Comparison of ENCODE assay signal across 8 cellular contexts in the genomic region with DNA sequence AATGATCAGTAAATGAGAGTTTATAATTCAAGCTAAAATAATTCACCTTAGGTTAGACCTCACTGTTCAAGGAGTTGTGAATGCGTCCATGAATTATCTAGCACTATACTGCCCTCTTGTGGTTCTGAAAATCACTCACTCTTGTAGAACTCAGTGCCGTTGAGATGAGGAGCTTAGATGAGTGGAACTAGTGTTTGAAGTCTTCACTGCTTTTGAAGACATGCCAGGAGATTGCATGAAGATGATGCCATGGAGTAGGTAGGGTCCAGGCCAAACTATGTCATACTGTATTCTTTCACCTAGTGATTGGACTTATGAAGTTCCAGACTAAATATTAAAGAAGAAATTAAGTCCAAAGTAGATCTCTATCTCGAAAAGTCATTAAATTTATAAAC. TPM values are rescaled to one million over a fixed set of nuclear protein-coding genes. Genes with fewer than 3 reads are reported as not detected.
A peak's percentile ranks its signal among the peaks of the same experiment; 100 is the strongest.
DNase-seq lines count a peak whose midpoint lies in the region; ATAC-seq and TF ChIP-seq lines count a peak whose summit lies in the region.

No MANE protein-coding gene starts in this region.

- H3K36me3 ChIP-seq in GM23338 (ENCODE audit: insufficient read depth) (no peaks in the 10 kb centered on the region), Karpas-422 (ENCODE audit: insufficient read depth, low read length) (no peaks in the 10 kb centered on the region; the same call in 1 of the 2 replicates), PC-3 (ENCODE audit: low read depth, low read length) (no peaks in the 10 kb centered on the region)

- peak in 1 of 2 donors; percentile 48 for DNase-seq in activated naive CD4-positive, alpha-beta T cell treated with anti-CD3 and anti-CD28 coated beads, Interleukin-2, amount 50 U/mL, for 72 hours (ENCODE audit: low spot score in 2 of 2)
- DNase-seq in activated naive CD4-positive, alpha-beta T cell (lab: John Stamatoyannopoulos, UW), result no peak
- peak; percentile 94 for DNase-seq in GM23338 (ENCODE audit: low spot score)
- DNase-seq in Karpas-422, result peak; percentile 95
- DNase-seq in PC-3, result peak; percentile 93
- peak; percentile 63 for DNase-seq in central memory CD4-positive, alpha-beta T cell
- peak; percentile 89 for DNase-seq in kidney tubule cell (ENCODE audit: low spot score)
- peak; percentile 75 for DNase-seq in stromal cell of bone marrow (ENCODE audit: low read depth)

- no peak overlapping the region for H3K27ac Mint-ChIP-seq in activated naive CD4-positive, alpha-beta T cell treated with anti-CD3 and anti-CD28 coated beads, Interleukin-2, amount 50 U/mL, for 72 hours
- no peak overlapping the region for H3K27ac Mint-ChIP-seq in GM23338

- CTCF ChIA-PET in PC-3 (lab: Charles Lee), result interaction anchor here (0.5 to 1.5 kb wide), 11 partner anchors 26 to 435 kb away, joined by 3 to 18 read pairs (median 3); partner anchors contain the start of gene LYSMD4

- no peaks in the 10 kb centered on the region for H3K9me3 Mint-ChIP-seq in activated naive CD4-positive, alpha-beta T cell treated with anti-CD3 and anti-CD28 coated beads, Interleukin-2, amount 50 U/mL, for 72 hours
- H3K9me3 Mint-ChIP-seq in GM23338, result no peaks in the 10 kb centered on the region

- no peaks in the 10 kb centered on the region for H3F3A ChIP-seq in GM23338 (replicated peaks; ENCODE audit: low read depth)
- peaks cover 5% of the 10 kb centered on the region for H3F3A ChIP-seq in PC-3 (ENCODE audit: low read length, unreplicated experiment)

- no peak overlapping the region for H3K4me2 ChIP-seq in GM23338
- H3K4me2 ChIP-seq in Karpas-422 (ENCODE audit: low read depth, low read length, poor library complexity, severe bottlenecking), result no peak overlapping the region
- no peak overlapping the region; the same call in 1 of the 2 replicates for H3K4me2 ChIP-seq in PC-3 (ENCODE audit: low read length)

- no peak overlapping the region for H3K4me3 ChIP-seq in GM23338
- H3K4me3 ChIP-seq in Karpas-422 (ENCODE audit: low read length), result no peak overlapping the region
- no peak overlapping the region for H3K4me3 ChIP-seq in PC-3 (ENCODE audit: low read length)

- H3K36me3 Mint-ChIP-seq in activated naive CD4-positive, alpha-beta T cell treated with anti-CD3 and anti-CD28 coated beads, Interleukin-2, amount 50 U/mL, for 72 hours, result peaks cover 0 to 12% of the 10 kb centered on the region in 2 donors
- H3K36me3 Mint-ChIP-seq in GM23338 (ENCODE audit: low read depth), result no peaks in the 10 kb centered on the region

- H3K9ac ChIP-seq in Karpas-422 (ENCODE audit: low read length) (no peak overlapping the region), PC-3 (ENCODE audit: low read length) (no peak overlapping the region)

- no peak overlapping the region for H3K27ac ChIP-seq in GM23338 (ENCODE audit: low read depth)
- peak overlapping the region; percentile 83 for H3K27ac ChIP-seq in Karpas-422 (ENCODE audit: low read length)
- no peak overlapping the region for H3K27ac ChIP-seq in PC-3 (ENCODE audit: low read length)

- H2AFZ ChIP-seq in GM23338 (no peak overlapping the region), Karpas-422 (ENCODE audit: low read length) (no peak overlapping the region), PC-3 (ENCODE audit: low read length) (no peak overlapping the region)

- intact Hi-C loops in PC-3 (cut with micrococcal nuclease), result loop anchor here (1.0 to 10.0 kb wide), 4 partner anchors 26 to 432 kb away; partner anchors contain the start of gene MEF2A

- no peaks in the 10 kb centered on the region for H3K27me3 ChIP-seq in GM23338 (ENCODE audit: insufficient read depth)
- no peaks in the 10 kb centered on the region for H3K27me3 ChIP-seq in Karpas-422 (ENCODE audit: low read length)
- H3K27me3 ChIP-seq in PC-3 (ENCODE audit: low read length), result no peaks in the 10 kb centered on the region

- H3K79me2 ChIP-seq in GM23338 (replicated peaks; ENCODE audit: insufficient read depth) (no peaks in the 10 kb centered on the region), Karpas-422 (ENCODE audit: low read length) (peaks cover 3% of the 10 kb centered on the region; the same call in 1 of the 2 replicates), PC-3 (ENCODE audit: low read length) (no peaks in the 10 kb centered on the region)

- BruUV-seq in PC-3 (replicated peaks; lab: Mats Ljungman, UMichigan), result no TSS peak

- H3K4me1 Mint-ChIP-seq in GM23338, result peaks cover 24% of the 10 kb centered on the region

- H3K9me3 ChIP-seq in Karpas-422 (ENCODE audit: low read length) (no peaks in the 10 kb centered on the region), PC-3 (ENCODE audit: low read length) (no peaks in the 10 kb centered on the region)

- H3K9me2 ChIP-seq in GM23338 (ENCODE audit: insufficient read depth), result no peaks in the 10 kb centered on the region
- no peaks in the 10 kb centered on the region for H3K9me2 ChIP-seq in Karpas-422 (replicated peaks; ENCODE audit: insufficient read depth, low read length)
- no peaks in the 10 kb centered on the region for H3K9me2 ChIP-seq in PC-3 (replicated peaks; ENCODE audit: low read length)

- H3K4me3 Mint-ChIP-seq in GM23338, result no peak overlapping the region

- TF ChIP-seq CTCF in GM23338 (conservative IDR thresholded peaks at IDR 0.05; ENCODE audit: low read depth in 2 of 2), result peak; percentile 82 to 91
- TF ChIP-seq CTCF in PC-3 (conservative IDR thresholded peaks at IDR 0.05; ENCODE audit: low read depth, low read length), result peak; percentile 73

- POLR2A ChIA-PET in PC-3 (lab: Charles Lee; ENCODE audit: unreplicated experiment), result no interaction called here

- H3K4me1 ChIP-seq in GM23338 (ENCODE audit: insufficient read depth) (peaks cover 9% of the 10 kb centered on the region; the same call in 1 of the 2 replicates), Karpas-422 (ENCODE audit: low read length) (peaks cover 28% of the 10 kb centered on the region), PC-3 (ENCODE audit: insufficient read depth, low read length) (peaks cover 33% of the 10 kb centered on the region)

- peaks cover 3% of the 10 kb centered on the region for H3K27me3 Mint-ChIP-seq in GM23338 (ENCODE audit: insufficient read depth, low read depth, poor library complexity)

- no peaks in the 10 kb centered on the region for H4K20me1 ChIP-seq in GM23338 (replicated peaks; ENCODE audit: insufficient read depth)
- no peaks in the 10 kb centered on the region for H4K20me1 ChIP-seq in Karpas-422 (ENCODE audit: insufficient read depth, low read depth, low read length)
- H4K20me1 ChIP-seq in PC-3 (ENCODE audit: low read length), result no peaks in the 10 kb centered on the region

- ATAC-seq in activated naive CD4-positive, alpha-beta T cell treated with anti-CD3 and anti-CD28 coated beads, Interleukin-2, amount 50 U/mL, for 72 hours, result peak; percentile 61 to 68
- ATAC-seq in GM23338 (peak; percentile 93), PC-3 (peak; percentile 61)

TF ChIP-seq in GM23338, 12 proteins besides CTCF, POLR2A, EP300 and RAD21 (continues in another document):
- TF ChIP-seq ZNF114 (CRISPR knock-in tag; IDR thresholded peaks at IDR 0.05) (no peak), EZH2 (IDR thresholded peaks at IDR 0.05; ENCODE audit: low read depth, unreplicated experiment) (no peak), ZNF331 (CRISPR knock-in tag; IDR thresholded peaks at IDR 0.05; ENCODE audit: low read depth) (no peak), JUNB (IDR thresholded peaks at IDR 0.05; ENCODE audit: unreplicated experiment) (no peak), REST (IDR thresholded peaks at IDR 0.05; ENCODE audit: unreplicated experiment) (no peak), ETS1 (IDR thresholded peaks at IDR 0.05) (no peak), STAT1 (IDR thresholded peaks at IDR 0.05; ENCODE audit: unreplicated experiment) (no peak), POLR2AphosphoS5 (IDR thresholded peaks at IDR 0.05; ENCODE audit: low read depth) (no peak), EZH2phosphoT487 (IDR thresholded peaks at IDR 0.05; ENCODE audit: unreplicated experiment) (no peak), CREB1 (CRISPR knock-in tag; IDR thresholded peaks at IDR 0.05; ENCODE audit: low read depth) (no peak)

RNA-seq across cellular contexts. Expression of gene LYSMD4, which starts 28.8 kb away (rescaled TPM):
- total RNA-seq in activated naive CD4-positive, alpha-beta T cell treated with anti-CD3 and anti-CD28 coated beads, Interleukin-2, amount 50 U/mL, for 72 hours, result 1 to 10 TPM; 5.8 to 7.3 TPM
- 20.9 and 23.8 TPM in 2 replicates for total RNA-seq in GM23338 (2014; rRNA removed; shearing (Covaris generic))
- 7.5 and 9.8 TPM in 2 replicates for polyA plus RNA-seq in GM23338 (2016; fragmentation: Nextera tagmentation; extraction: Ambion mirVana)
- total RNA-seq in Karpas-422 (2014; rRNA removed; shearing (Covaris generic); ENCODE audit: low replicate concordance), result 6.3 and 10.1 TPM in 2 replicates
- 7.8 and 8.9 TPM in 2 replicates for total RNA-seq in PC-3 (2014; rRNA removed)

Comparison
In these comparisons a context has a peak if more than half of its experiments do, and no peak if none do; other contexts are left out.
1. DNase-seq: peak in GM23338 (single experiment), Karpas-422 (single experiment), PC-3 (single experiment), central memory CD4-positive, alpha-beta T cell (single experiment), kidney tubule cell (single experiment) and stromal cell of bone marrow (single experiment); none in activated naive CD4-positive, alpha-beta T cell (0 of 4).
2. Peak in every context shown above with its lines, with median percentiles within 50 percentile points of each other: ATAC-seq.